ENCODE assay signal across 24 cellular contexts in genomic region chr13:76600086-76600485, GRCh38.
DNase-seq lines count a peak whose midpoint lies in the region; ATAC-seq, FAIRE-seq and TF ChIP-seq lines count a peak whose summit lies in the region.
"Had no signal": no experiment of that assay in that cellular context is flagged by ENCODE, and none has a peak within 500 bp of the region (broad histone marks: within the 10 kb centered on the region; RNA-seq: fewer than 3 reads in every experiment).

No MANE protein-coding gene starts in this region.

- CTCF ChIA-PET in endothelial cell of umbilical vein (lab: Charles Lee), result interaction anchor here (1.0 kb wide), 1 partner anchor 9 kb away, joined by 3 read pairs; no protein-coding TSS in a partner anchor

- no peak overlapping the region for H2AK5ac ChIP-seq in mesenchymal stem cell (ENCODE audit: low read length, severe bottlenecking)

- no peak overlapping the region for H3K23ac ChIP-seq in mesenchymal stem cell (ENCODE audit: low read length in 2 of 2)

- no peak overlapping the region for H3K14ac ChIP-seq in mesenchymal stem cell (ENCODE audit: low read length in 2 of 2)

- no peak overlapping the region for H2BK120ac ChIP-seq in mesenchymal stem cell (ENCODE audit: low read depth, low read length)

- TF ChIP-seq CTCF in endothelial cell of umbilical vein (IDR thresholded peaks at IDR 0.05; ENCODE audit: extremely low read depth in 1 of 2, insufficient read depth in 1 of 2, low read depth in 1 of 2, low read length in 2 of 2), result no peak

- peak; percentile 67 for FAIRE-seq in endothelial cell of umbilical vein (lab: Jason Lieb, UNC)
- FAIRE-seq: HTR-8/SVneo had no signal

- H3K27ac ChIP-seq in endothelial cell of umbilical vein (ENCODE audit: insufficient read depth, low read depth, low read length), result no peak overlapping the region
- H3K27ac ChIP-seq in mesenchymal stem cell (ENCODE audit: low read length, poor library complexity, severe bottlenecking), result no peak overlapping the region
- H3K27ac ChIP-seq: cardiac muscle cell, KMS-11, ovary, RWPE1, sigmoid colon had no signal

- no peak overlapping the region for H3K9ac ChIP-seq in endothelial cell of umbilical vein (replicated peaks; ENCODE audit: extremely low read depth, insufficient read depth, low read length)
- H3K9ac ChIP-seq in mesenchymal stem cell (ENCODE audit: low read length), result no peak overlapping the region
- H3K9ac ChIP-seq: KMS-11, SK-N-SH had no signal

- POLR2A ChIA-PET in endothelial cell of umbilical vein (lab: Charles Lee), result no interaction called here

- H2BK15ac ChIP-seq in mesenchymal stem cell (ENCODE audit: low read depth, poor library complexity, severe bottlenecking), result no peak overlapping the region

- no peak overlapping the region for H3K4me3 ChIP-seq in endothelial cell of umbilical vein (replicated peaks in 1 of 3; ENCODE audit: insufficient read depth in 1 of 3, low read depth in 1 of 3, low read length in 3 of 3)
- no peak overlapping the region for H3K4me3 ChIP-seq in mesenchymal stem cell (ENCODE audit: insufficient read depth in 1 of 2, low read depth in 1 of 2, low read length in 2 of 2)
- H3K4me3 ChIP-seq: cardiac muscle cell, ovary, sigmoid colon had no signal

- H3K4me1 ChIP-seq in endothelial cell of umbilical vein (ENCODE audit: control insufficient read depth, extremely low read depth, insufficient read depth, low read length), result peaks cover 3% of the 10 kb centered on the region
- no peaks in the 10 kb centered on the region for H3K4me1 ChIP-seq in mesenchymal stem cell (ENCODE audit: control insufficient read depth, insufficient read depth, low read depth, low read length)

- no TSS peak for BruUV-seq in endothelial cell of umbilical vein (replicated peaks; lab: Mats Ljungman, UMichigan)

- no peak overlapping the region for H3K4ac ChIP-seq in mesenchymal stem cell (ENCODE audit: low read depth in 1 of 2, low read length in 2 of 2)

- no peak overlapping the region for H4K8ac ChIP-seq in mesenchymal stem cell (ENCODE audit: low read length)

- H3K36me3 ChIP-seq in endothelial cell of umbilical vein (ENCODE audit: control insufficient read depth in 2 of 2, extremely low read depth in 1 of 2, insufficient read depth in 2 of 2, low read length in 2 of 2) (no peaks in the 10 kb centered on the region), mesenchymal stem cell (ENCODE audit: control insufficient read depth in 1 of 2, insufficient read depth in 2 of 2, low read depth in 1 of 2, low read length in 2 of 2) (no peaks in the 10 kb centered on the region)
- H3K36me3 ChIP-seq: cardiac muscle cell, ovary, sigmoid colon had no signal

- H2BK12ac ChIP-seq in mesenchymal stem cell (ENCODE audit: low read length in 2 of 2), result no peak overlapping the region

- dilution Hi-C loops in endothelial cell of umbilical vein (cut with MboI; ENCODE audit: extremely low pct_ligation_motif_present, low sequenced_read_pairs), result no loop called here

- peak; percentile 3 for DNase-seq in EH (ENCODE audit: low read depth)
- DNase-seq in RPMI7951 (ENCODE audit: low read depth), result peak; percentile 8
- DNase-seq in endothelial cell of umbilical vein (ENCODE audit: low read depth, low spot score), result peak; percentile 71
- peak; percentile 17 for DNase-seq in mesenchymal stem cell
- no peak for DNase-seq in NCI-H187 treated with DMSO at 0.1 percent for 48 hours (lab: John Stamatoyannopoulos, UW)
- DNase-seq in SW480 (ENCODE audit: low spot score), result no peak
- DNase-seq: activated CD4-positive, alpha-beta T cell treated with anti-CD3 and anti-CD28 coated beads, Interleukin-2, amount 50 U/mL, for 48 hours; activated CD8-positive, alpha-beta memory T cell treated with anti-CD3 and anti-CD28 coated beads, Interleukin-2, amount 50 U/mL, for 48 hours; activated effector memory CD4-positive, alpha-beta T cell treated with anti-CD3 and anti-CD28 coated beads, Interleukin-2, amount 50 U/mL, for 16 hours; C1 segment of cervical spinal cord; Calu3; GOT3; natural killer cell; NCI-H1092; NCI-H510A; ovary; sigmoid colon; SK-N-SH had no signal

- no peak overlapping the region for H3K4me2 ChIP-seq in endothelial cell of umbilical vein (ENCODE audit: insufficient read depth, low read length)
- no peak overlapping the region for H3K4me2 ChIP-seq in mesenchymal stem cell (ENCODE audit: low read length, poor library complexity, severe bottlenecking)
- H3K4me2 ChIP-seq: KMS-11, SK-N-SH had no signal

- no peak for TF ChIP-seq POLR2A in endothelial cell of umbilical vein (IDR thresholded peaks at IDR 0.05; ENCODE audit: low read depth, low read length)

- H3K18ac ChIP-seq in mesenchymal stem cell (ENCODE audit: low read depth in 1 of 2, low read length in 2 of 2), result no peak overlapping the region

- H3K27me3 ChIP-seq in endothelial cell of umbilical vein (ENCODE audit: control insufficient read depth in 2 of 2, insufficient read depth in 2 of 2, low read length in 2 of 2) (no peaks in the 10 kb centered on the region), mesenchymal stem cell (ENCODE audit: control insufficient read depth in 1 of 2, insufficient read depth in 1 of 2, low read length in 2 of 2) (no peaks in the 10 kb centered on the region)
- H3K27me3 ChIP-seq: ovary, sigmoid colon had no signal

- no peak overlapping the region for H4K91ac ChIP-seq in mesenchymal stem cell (ENCODE audit: low read length)

- no peaks in the 10 kb centered on the region for H3K79me2 ChIP-seq in endothelial cell of umbilical vein (ENCODE audit: control insufficient read depth, insufficient read depth, low read length)

- H2BK5ac ChIP-seq in mesenchymal stem cell (ENCODE audit: low read depth, low read length, poor library complexity, severe bottlenecking), result no peak overlapping the region

- no peaks in the 10 kb centered on the region for H3K79me1 ChIP-seq in mesenchymal stem cell (replicated peaks; ENCODE audit: low read length, poor library complexity, severe bottlenecking)

- H2AFZ ChIP-seq in endothelial cell of umbilical vein (ENCODE audit: low read depth, low read length) (no peak overlapping the region), mesenchymal stem cell (ENCODE audit: low read depth, low read length) (no peak overlapping the region)

- H3K9me3 ChIP-seq in endothelial cell of umbilical vein (replicated peaks; ENCODE audit: control insufficient read depth, insufficient read depth, low read length) (no peaks in the 10 kb centered on the region), mesenchymal stem cell (ENCODE audit: control insufficient read depth, low read length) (no peaks in the 10 kb centered on the region)
- H3K9me3 ChIP-seq: ovary, sigmoid colon, SK-N-SH had no signal

- no peak for ATAC-seq in HG03439 (IDR thresholded peaks at IDR 0.05; ENCODE audit: unreplicated experiment)
- ATAC-seq: natural killer cell, WTC11 had no signal

- intact Hi-C loops in endothelial cell of umbilical vein (cut with micrococcal nuclease), result no loop called here

- H4K20me1 ChIP-seq in endothelial cell of umbilical vein (replicated peaks; ENCODE audit: control insufficient read depth, extremely low read depth, insufficient read depth, low read length), result no peaks in the 10 kb centered on the region

- H3K9me1 ChIP-seq in endothelial cell of umbilical vein (replicated peaks; ENCODE audit: control insufficient read depth, extremely low read depth, insufficient read depth, low read length), result no peaks in the 10 kb centered on the region

TF ChIP-seq in endothelial cell of umbilical vein, 7 proteins besides CTCF, POLR2A, EP300 and RAD21:
- TF ChIP-seq JUN (IDR thresholded peaks at IDR 0.05; ENCODE audit: borderline replicate concordance, insufficient read depth, insufficient read length, low read depth), result no peak
- no peak for TF ChIP-seq MYC (IDR thresholded peaks at IDR 0.05; ENCODE audit: low read depth, low read length)
- no peak for TF ChIP-seq EZH2 (IDR thresholded peaks at IDR 0.05; ENCODE audit: borderline replicate concordance, low read depth, low read length, severe bottlenecking)
- no peak for TF ChIP-seq GATA2 (IDR thresholded peaks at IDR 0.05; ENCODE audit: insufficient read depth, insufficient read length, low read depth, low read length)
- no peak for TF ChIP-seq MAX (IDR thresholded peaks at IDR 0.05; ENCODE audit: insufficient read depth, insufficient read length)

Comparison
In these comparisons a context has a peak if more than half of its experiments do, and no peak if none do; other contexts are left out.
1. DNase-seq: peak in EH (single experiment), RPMI7951 (single experiment), endothelial cell of umbilical vein (single experiment) and mesenchymal stem cell (single experiment); none in NCI-H187 treated with DMSO at 0.1 percent for 48 hours (single experiment) and SW480 (single experiment).